Comparison of ENCODE assay signal across 8 cellular contexts in genomic region chr17:77088455-77089117, GRCh38.
DNase-seq lines count a peak whose midpoint lies in the region; ATAC-seq, FAIRE-seq and TF ChIP-seq lines count a peak whose summit lies in the region.

No MANE protein-coding gene starts in this region.

- in situ Hi-C loops in astrocyte of the cerebellum (cut with HindIII; ENCODE audit: low sequenced_read_pairs): no loop called here

- peak; percentile 87 for DNase-seq in GM18507 (ENCODE audit: extremely low spot score, insufficient read length, low read depth)
- peak; percentile 95 to 96 for DNase-seq in NCI-H1930 (lab: John Stamatoyannopoulos, UW)
- DNase-seq in T-helper 22 cell (ENCODE audit: low read depth): peak; percentile 80
- DNase-seq in astrocyte of the cerebellum (ENCODE audit: low read depth): peak; percentile 94
- peak; percentile 88 to 90 for DNase-seq in hippocampal formation (lab: John Stamatoyannopoulos, UW)
- peak; percentile 97 for DNase-seq in retina
- DNase-seq in cortex of kidney (lab: John Stamatoyannopoulos, UW): no peak

- FAIRE-seq in GM18507 (lab: Jason Lieb, UNC): peak; percentile 94

- TF ChIP-seq CTCF in astrocyte of the cerebellum (IDR thresholded peaks at IDR 0.05; ENCODE audit: low read depth, low read length, missing control alignments): peak; percentile 53

- H3K4me3 ChIP-seq in astrocyte of the cerebellum (ENCODE audit: low read depth, low read length): peak overlapping the region; percentile 62

- peak; percentile 83 for ATAC-seq in HG02973 (IDR thresholded peaks at IDR 0.05; ENCODE audit: unreplicated experiment)
